Comparison of ENCODE assay signal across 12 cellular contexts in genomic region chr3:141405025-141405424, GRCh38. TPM values are rescaled to one million over a fixed set of nuclear protein-coding genes. Genes with fewer than 3 reads are reported as not detected.
DNase-seq lines count a peak whose midpoint lies in the region; ATAC-seq and TF ChIP-seq lines count a peak whose summit lies in the region.
"Had no signal": no experiment of that assay in that cellular context is flagged by ENCODE, and none has a peak within 500 bp of the region (broad histone marks: within the 10 kb centered on the region; RNA-seq: fewer than 3 reads in every experiment).

No MANE protein-coding gene starts in this region.

- H3K9me3 Mint-ChIP-seq in activated T-helper 17 cell treated with anti-CD3 and anti-CD28 coated beads, Interleukin-2, amount 50 U/mL, for 72 hours: no peaks in the 10 kb centered on the region
- H3K9me3 Mint-ChIP-seq in stimulated activated effector memory CD8-positive, alpha-beta T cell treated with anti-CD3 and anti-CD28 coated beads, Interleukin-12 subunit alpha, Interleukin-12 subunit beta, amount 100 ng/mL, for 72 hours: no peaks in the 10 kb centered on the region
- H3K9me3 Mint-ChIP-seq: stimulated activated naive CD8-positive, alpha-beta T cell treated with anti-CD3 and anti-CD28 coated beads, Interleukin-15, amount 100 ng/mL, for 72 hours had no signal

- peaks cover 0 to 37% (median 13%) of the 10 kb centered on the region in 4 donors for H3K4me1 ChIP-seq in Peyer's patch

- peaks cover 0 to 34% (median 3%) of the 10 kb centered on the region in 3 donors for H3K36me3 ChIP-seq in Peyer's patch

- DNase-seq in GM12864 (ENCODE audit: low read depth): no peak
- peak; percentile 53 for DNase-seq in fibroblast of villous mesenchyme (ENCODE audit: low read depth)
- no peak for DNase-seq in stimulated activated effector memory CD8-positive, alpha-beta T cell treated with anti-CD3 and anti-CD28 coated beads, Interleukin-12 subunit alpha, Interleukin-12 subunit beta, amount 100 ng/mL, for 72 hours (ENCODE audit: low spot score in 2 of 2)
- DNase-seq in Peyer's patch: no peak
- DNase-seq in NCI-H2227 treated with DMSO at 0.1 percent for 48 hours (lab: John Stamatoyannopoulos, UW): no peak
- DNase-seq: activated CD8-positive, alpha-beta memory T cell treated with anti-CD3 and anti-CD28 coated beads, Interleukin-2, amount 50 U/mL, for 4 hours; DMS153; NCI-H187 treated with DMSO at 0.1 percent for 48 hours; NK-92 treated with Interleukin-12 subunit alpha and Interleukin-12 subunit beta, amount 100 ng/mL, for 24 hours; stimulated activated naive CD8-positive, alpha-beta T cell treated with anti-CD3 and anti-CD28 coated beads, Interleukin-15, amount 100 ng/mL, for 72 hours had no signal

- no peak for TF ChIP-seq POLR2A in Peyer's patch (IDR thresholded peaks at IDR 0.05)

- no peaks in the 10 kb centered on the region for H3K9me3 ChIP-seq in Peyer's patch

- H3K27ac ChIP-seq in Peyer's patch: peak overlapping the region in 2 of 4 donors; percentile 85 to 98

- ATAC-seq in activated T-helper 17 cell treated with anti-CD3 and anti-CD28 coated beads, Interleukin-2, amount 50 U/mL, for 72 hours (replicated peaks): no peak
- no peak for ATAC-seq in stimulated activated effector memory CD8-positive, alpha-beta T cell treated with anti-CD3 and anti-CD28 coated beads, Interleukin-12 subunit alpha, Interleukin-12 subunit beta, amount 100 ng/mL, for 72 hours
- ATAC-seq in GM18861 (IDR thresholded peaks at IDR 0.05; ENCODE audit: unreplicated experiment): no peak
- ATAC-seq: stimulated activated naive CD8-positive, alpha-beta T cell treated with anti-CD3 and anti-CD28 coated beads, Interleukin-15, amount 100 ng/mL, for 72 hours had no signal

- H3K27me3 Mint-ChIP-seq in activated T-helper 17 cell treated with anti-CD3 and anti-CD28 coated beads, Interleukin-2, amount 50 U/mL, for 72 hours: no peaks in the 10 kb centered on the region
- H3K27me3 Mint-ChIP-seq: stimulated activated naive CD8-positive, alpha-beta T cell treated with anti-CD3 and anti-CD28 coated beads, Interleukin-15, amount 100 ng/mL, for 72 hours had no signal

- H3K27me3 ChIP-seq in Peyer's patch: no peaks in the 10 kb centered on the region

- H3K4me3 Mint-ChIP-seq in activated T-helper 17 cell treated with anti-CD3 and anti-CD28 coated beads, Interleukin-2, amount 50 U/mL, for 72 hours: peak overlapping the region; percentile 89
- H3K4me3 Mint-ChIP-seq in stimulated activated effector memory CD8-positive, alpha-beta T cell treated with anti-CD3 and anti-CD28 coated beads, Interleukin-12 subunit alpha, Interleukin-12 subunit beta, amount 100 ng/mL, for 72 hours: peak overlapping the region; percentile 65
- H3K4me3 Mint-ChIP-seq: stimulated activated naive CD8-positive, alpha-beta T cell treated with anti-CD3 and anti-CD28 coated beads, Interleukin-15, amount 100 ng/mL, for 72 hours had no signal

- peaks cover 66% of the 10 kb centered on the region for H3K36me3 Mint-ChIP-seq in activated T-helper 17 cell treated with anti-CD3 and anti-CD28 coated beads, Interleukin-2, amount 50 U/mL, for 72 hours (ENCODE audit: low read depth)
- H3K36me3 Mint-ChIP-seq in stimulated activated effector memory CD8-positive, alpha-beta T cell treated with anti-CD3 and anti-CD28 coated beads, Interleukin-12 subunit alpha, Interleukin-12 subunit beta, amount 100 ng/mL, for 72 hours: peaks cover 58% of the 10 kb centered on the region

- H3K27ac Mint-ChIP-seq in activated T-helper 17 cell treated with anti-CD3 and anti-CD28 coated beads, Interleukin-2, amount 50 U/mL, for 72 hours: peak overlapping the region; percentile 61
- peak overlapping the region; percentile 75 for H3K27ac Mint-ChIP-seq in stimulated activated effector memory CD8-positive, alpha-beta T cell treated with anti-CD3 and anti-CD28 coated beads, Interleukin-12 subunit alpha, Interleukin-12 subunit beta, amount 100 ng/mL, for 72 hours
- H3K27ac Mint-ChIP-seq: stimulated activated naive CD8-positive, alpha-beta T cell treated with anti-CD3 and anti-CD28 coated beads, Interleukin-15, amount 100 ng/mL, for 72 hours had no signal

- H3K4me3 ChIP-seq in GM12864 (ENCODE audit: low read depth, low read length): peak overlapping the region; percentile 79
- no peak overlapping the region for H3K4me3 ChIP-seq in fibroblast of villous mesenchyme (ENCODE audit: low read depth, low read length)
- H3K4me3 ChIP-seq in Peyer's patch: no peak overlapping the region

- TF ChIP-seq CTCF in GM12864 (IDR thresholded peaks at IDR 0.05; ENCODE audit: low read depth, low read length, missing control alignments): no peak
- TF ChIP-seq CTCF in fibroblast of villous mesenchyme (IDR thresholded peaks at IDR 0.05; ENCODE audit: insufficient read depth, low read depth, low read length): no peak
- TF ChIP-seq CTCF in Peyer's patch (IDR thresholded peaks at IDR 0.05): no peak

- H3K4me1 Mint-ChIP-seq in activated T-helper 17 cell treated with anti-CD3 and anti-CD28 coated beads, Interleukin-2, amount 50 U/mL, for 72 hours: peaks cover 27% of the 10 kb centered on the region
- H3K4me1 Mint-ChIP-seq in stimulated activated effector memory CD8-positive, alpha-beta T cell treated with anti-CD3 and anti-CD28 coated beads, Interleukin-12 subunit alpha, Interleukin-12 subunit beta, amount 100 ng/mL, for 72 hours: peaks cover 55% of the 10 kb centered on the region

RNA-seq across cellular contexts. Expression of gene ZBTB38, which starts 36.7 kb away (rescaled TPM):
- total RNA-seq in activated T-helper 17 cell treated with anti-CD3 and anti-CD28 coated beads, Interleukin-2, amount 50 U/mL, for 72 hours: 10 to 100 TPM; 33.3 to 45.6 TPM
- total RNA-seq in fibroblast of villous mesenchyme (210 and 326 TPM in 2 replicates), Peyer's patch (100 to 1,000 TPM; 168 to 254 (median 184) TPM)
